In the genomic region with DNA sequence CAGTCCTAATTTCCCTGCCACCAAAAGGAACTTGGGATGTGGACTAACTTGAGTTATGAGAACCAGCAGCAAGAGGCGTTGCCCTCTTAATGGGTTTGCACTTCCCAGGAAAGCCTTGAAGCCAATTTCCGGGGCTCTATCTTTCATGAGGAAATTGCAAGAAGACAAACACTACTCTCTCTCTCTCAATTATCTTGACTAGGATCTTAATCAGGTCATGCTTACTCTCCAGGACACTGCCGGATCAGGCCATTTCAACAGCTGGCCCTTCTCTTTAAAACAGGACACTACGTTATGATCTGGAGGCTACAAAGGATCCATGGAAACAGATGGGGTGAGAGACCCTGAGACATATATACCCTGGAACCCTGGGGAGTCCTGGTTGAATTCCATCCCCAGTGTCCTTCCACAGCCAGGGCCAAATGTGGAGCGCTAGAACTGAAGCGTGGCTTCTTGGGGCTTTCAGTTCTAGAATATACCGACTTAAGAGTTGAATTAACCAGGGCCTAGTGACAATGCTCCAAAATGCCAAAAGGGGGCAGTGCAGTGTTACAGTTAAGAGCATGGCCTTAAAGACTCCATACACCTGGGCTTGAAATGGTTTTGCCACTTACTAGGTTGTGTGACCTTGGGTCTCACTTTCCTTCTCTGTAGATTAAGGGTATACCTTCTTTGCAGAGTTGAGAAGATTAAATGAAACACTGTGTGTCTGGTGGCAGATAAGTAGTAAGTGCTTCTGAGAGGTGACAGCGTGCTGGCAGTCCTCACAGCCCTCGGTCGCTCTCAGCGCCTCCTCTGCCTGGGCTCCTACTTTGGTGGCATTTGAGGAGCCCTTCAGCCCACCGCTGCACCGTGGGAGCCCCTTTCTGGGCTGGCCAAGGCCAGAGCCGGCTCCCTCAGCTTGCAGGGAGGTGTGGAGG, we compare ENCODE assay signal across 8 cellular contexts. TPM values are rescaled to one million over a fixed set of nuclear protein-coding genes. Genes with fewer than 3 reads are reported as not detected.
DNase-seq lines count a peak whose midpoint lies in the region; ATAC-seq, FAIRE-seq and TF ChIP-seq lines count a peak whose summit lies in the region.

No MANE protein-coding gene starts in this region.

- no peak overlapping the region for H3K9ac ChIP-seq in HepG2 (ENCODE audit: insufficient read depth, low read depth, low read length)

- H3K36me3 ChIP-seq in HepG2 (replicated peaks in 1 of 2; ENCODE audit: control insufficient read depth in 1 of 2, insufficient read depth in 2 of 2, low read length in 2 of 2): no peaks in the 10 kb centered on the region

- TF ChIP-seq EP300 in HepG2 (IDR thresholded peaks at IDR 0.05; ENCODE audit: low read depth in 2 of 2, low read length in 2 of 2) (no peak), HepG2 (CRISPR knock-in tag; IDR thresholded peaks at IDR 0.05; ENCODE audit: borderline replicate concordance) (no peak)

- H3K27me3 Mint-ChIP-seq in CD4-positive, alpha-beta T cell: no peaks in the 10 kb centered on the region

- no peaks in the 10 kb centered on the region for H4K20me1 ChIP-seq in HepG2 (ENCODE audit: insufficient read depth, low read length)

- peak; percentile 95 for ATAC-seq in CD4-positive, alpha-beta T cell (ENCODE audit: poor library complexity)
- ATAC-seq in HepG2 (peak; percentile 88), HG03469 (IDR thresholded peaks at IDR 0.05; ENCODE audit: unreplicated experiment) (no peak)

- no peaks in the 10 kb centered on the region for H3K9me3 ChIP-seq in CD4-positive, alpha-beta T cell (ENCODE audit: control insufficient read depth, low read length)
- H3K9me3 ChIP-seq in HepG2 (ENCODE audit: low read length): no peaks in the 10 kb centered on the region

- no peaks in the 10 kb centered on the region for H3K27me3 ChIP-seq in CD4-positive, alpha-beta T cell (ENCODE audit: control insufficient read depth, insufficient read depth, low read length)
- H3K27me3 ChIP-seq in HepG2 (ENCODE audit: control insufficient read depth in 1 of 2, insufficient read depth in 2 of 2, low read length in 2 of 2): no peaks in the 10 kb centered on the region

- POLR2A ChIA-PET in CD4-positive, alpha-beta T cell (lab: Charles Lee): no interaction called here
- POLR2A ChIA-PET in HepG2 (lab: Yijun Ruan, JAX): no interaction called here

- H3K4me2 ChIP-seq in HepG2 (ENCODE audit: low read depth, low read length): no peak overlapping the region

- no peak overlapping the region for H3K4me3 ChIP-seq in choroid plexus epithelial cell (ENCODE audit: low read depth, low read length)
- no peak overlapping the region for H3K4me3 ChIP-seq in HepG2 (replicated peaks in 1 of 3; ENCODE audit: insufficient read depth in 1 of 3, low read depth in 2 of 3, low read length in 3 of 3)

- DNase-seq in CD4-positive, alpha-beta T cell: peak; percentile 34 to 57 (median 46)
- no peak for DNase-seq in H54 (ENCODE audit: insufficient read length, low spot score)
- DNase-seq in NCI-H2171 treated with DMSO at 0.1 percent for 48 hours (lab: John Stamatoyannopoulos, UW): peak; percentile 32
- peak; percentile 42 for DNase-seq in activated CD4-positive, CD25-positive, alpha-beta regulatory T cell treated with anti-CD3 and anti-CD28 coated beads, Interleukin-2, amount 50 U/mL, for 16 hours (ENCODE audit: low read depth, low spot score)
- peak; percentile 93 for DNase-seq in choroid plexus epithelial cell (ENCODE audit: low read depth)
- DNase-seq in HepG2 (ENCODE audit: low spot score): peak; percentile 68
- DNase-seq in stimulated activated CD8-positive, alpha-beta memory T cell treated with anti-CD3 and anti-CD28 coated beads, Interleukin-15, amount 100 ng/mL, for 1 hour (ENCODE audit: low read depth): peak; percentile 30

- H3K9me3 Mint-ChIP-seq in CD4-positive, alpha-beta T cell: no peaks in the 10 kb centered on the region

- WGBS in HepG2 (ENCODE audit: low lambda C conversion rate): 82% methylated on average over 11 of the region's 14 CpGs

- H3K79me2 ChIP-seq in HepG2 (ENCODE audit: insufficient read depth, low read length): no peaks in the 10 kb centered on the region

- FAIRE-seq in H54 (lab: Jason Lieb, UNC) (peak; percentile 11), HepG2 (lab: Jason Lieb, UNC) (peak; percentile 84)

- no peaks in the 10 kb centered on the region for H3K4me1 ChIP-seq in HepG2 (ENCODE audit: insufficient read depth, low read length)

- TF ChIP-seq RAD21 in HepG2 (CRISPR knock-in tag; IDR thresholded peaks at IDR 0.05): peak; percentile 67; the same call in 1 of the 2 replicates

- in situ Hi-C loops in HepG2 (cut with HindIII; ENCODE audit: extremely low pct_ligation_motif_present, low pct_unique_long_range_greater_than_20kb): no loop called here

- no peak overlapping the region for H2AFZ ChIP-seq in HepG2 (ENCODE audit: low read length)

- no peak overlapping the region for H3K27ac Mint-ChIP-seq in CD4-positive, alpha-beta T cell

- CTCF ChIA-PET in CD4-positive, alpha-beta T cell (lab: Charles Lee): interaction anchor here (2.3 kb wide), 1 partner anchor 154 kb away, joined by 9 read pairs; no protein-coding TSS in a partner anchor
- CTCF ChIA-PET in HepG2 (lab: Yijun Ruan, JAX; ENCODE audit: low intra/inter-chr PET ratio, low total read pairs): interaction anchor here (0.6 to 3.3 kb wide), 8 partner anchors 64 to 197 kb away, joined by 3 to 34 read pairs (median 5); no protein-coding TSS in a partner anchor

- peaks cover 22% of the 10 kb centered on the region for H3K4me1 Mint-ChIP-seq in CD4-positive, alpha-beta T cell (ENCODE audit: low read depth)

- H3K36me3 Mint-ChIP-seq in CD4-positive, alpha-beta T cell (ENCODE audit: low read depth): peaks cover 15% of the 10 kb centered on the region

- intact Hi-C loops in CD4-positive, alpha-beta T cell (cut with DNase I, micrococcal nuclease): loop anchor here (1.0 kb wide), 3 partner anchors 63 to 197 kb away; no protein-coding TSS in a partner anchor
- intact Hi-C loops in HepG2 (cut with micrococcal nuclease; ENCODE audit: unreplicated experiment): loop anchor here (1.0 to 2.0 kb wide), 3 partner anchors 63 to 154 kb away; no protein-coding TSS in a partner anchor

- no peak overlapping the region for H3K27ac ChIP-seq in CD4-positive, alpha-beta T cell (ENCODE audit: low read depth, low read length)
- no peak overlapping the region for H3K27ac ChIP-seq in HepG2 (ENCODE audit: extremely low read length, insufficient read depth, low read length)

- BruUV-seq in HepG2 (replicated peaks; lab: Mats Ljungman, UMichigan): no TSS peak

- TF ChIP-seq POLR2A in H54 (IDR thresholded peaks at IDR 0.05; ENCODE audit: low read depth, low read length): no peak
- no peak for TF ChIP-seq POLR2A in HepG2 (IDR thresholded peaks at IDR 0.05; ENCODE audit: insufficient read depth in 1 of 2, low read depth in 2 of 2, low read length in 2 of 2)

- no peak overlapping the region for H3K4me3 Mint-ChIP-seq in CD4-positive, alpha-beta T cell

- TF ChIP-seq CTCF in CD4-positive, alpha-beta T cell (IDR thresholded peaks at IDR 0.05): peak; percentile 69
- TF ChIP-seq CTCF in choroid plexus epithelial cell (conservative IDR thresholded peaks at IDR 0.05; ENCODE audit: low read depth, low read length): peak; percentile 85
- peak; percentile 86 for TF ChIP-seq CTCF in HepG2 (CRISPR knock-in tag; IDR thresholded peaks at IDR 0.05)

RNA-seq across cellular contexts. Expression of a gene that starts 21.1 kb away (rescaled TPM):
- 1 to 10 TPM; 7.7 to 8.5 TPM for total RNA-seq in CD4-positive, alpha-beta T cell
- 3.7 and 3.9 TPM in 2 replicates for total RNA-seq in HepG2 (2016; rRNA removed; fragmentation: Illumina TruSeq; extraction: Trizol)
- total RNA-seq in HepG2 (2016; cell fraction: cytosol; rRNA removed; fragmentation: Illumina TruSeq; extraction: Trizol; ENCODE audit: low read depth): 0.53 and 0.61 TPM in 2 replicates
- total RNA-seq in HepG2 (2016; cell fraction: insoluble cytoplasmic fraction; rRNA removed; fragmentation: Illumina TruSeq; extraction: Trizol): 3.0 and 4.0 TPM in 2 replicates
- 2.0 and 2.3 TPM in 2 replicates for total RNA-seq in HepG2 (2016; cell fraction: membrane; rRNA removed; fragmentation: Illumina TruSeq; extraction: Trizol)
- total RNA-seq in HepG2 (2016; cell fraction: nucleus; rRNA removed; fragmentation: Illumina TruSeq; extraction: Trizol): 3.2 and 4.3 TPM in 2 replicates
- 6.4 and 9.4 TPM in 2 replicates for polyA plus RNA-seq in HepG2 (2011; rRNA removed)
- 3.7 TPM in 2 replicates for polyA plus RNA-seq in HepG2 (2011; cell fraction: cytosol; rRNA removed)
- 12.8 and 13.5 TPM in 2 replicates for polyA plus RNA-seq in HepG2 (2011; cell fraction: nucleus; rRNA removed)
- polyA plus RNA-seq in HepG2 (2012): 5.3 and 7.6 TPM in 2 replicates
- 0.29 and 0.57 TPM in 2 replicates for polyA plus RNA-seq in HepG2 (2016; cell fraction: cytosol; fragmentation: Illumina TruSeq; extraction: Trizol; ENCODE audit: low read depth)
- polyA plus RNA-seq in HepG2 (2016; cell fraction: insoluble cytoplasmic fraction; fragmentation: Illumina TruSeq; extraction: Trizol; ENCODE audit: low read depth): 4.5 and 5.0 TPM in 2 replicates
- polyA plus RNA-seq in HepG2 (2016; cell fraction: membrane; fragmentation: Illumina TruSeq; extraction: Trizol; ENCODE audit: low read depth): 1.0 and 1.4 TPM in 2 replicates
- 9.8 TPM in 2 replicates for polyA plus RNA-seq in HepG2 (2016; cell fraction: nucleus; fragmentation: Illumina TruSeq; extraction: Trizol; ENCODE audit: insufficient read depth, low read depth)
- 4.3 and 4.8 TPM in 2 replicates for polyA minus RNA-seq in HepG2 (2011; rRNA and poly(A)+ RNA removed; ENCODE audit: low replicate concordance)
- 2.4 and 3.4 TPM in 2 replicates for polyA minus RNA-seq in HepG2 (2011; cell fraction: cytosol; rRNA and poly(A)+ RNA removed)
- polyA minus RNA-seq in HepG2 (2011; cell fraction: nucleus; rRNA and poly(A)+ RNA removed): 2.9 and 3.3 TPM in 2 replicates

RNA-seq across cellular contexts. Expression of a gene that starts 21.3 kb away (rescaled TPM):
- total RNA-seq in CD4-positive, alpha-beta T cell: not detected
- total RNA-seq in HepG2 (2016; rRNA removed; fragmentation: Illumina TruSeq; extraction: Trizol): not detected in 2 replicates
- total RNA-seq in HepG2 (2016; cell fraction: cytosol; rRNA removed; fragmentation: Illumina TruSeq; extraction: Trizol; ENCODE audit: low read depth): not detected in 2 replicates
- total RNA-seq in HepG2 (2016; cell fraction: insoluble cytoplasmic fraction; rRNA removed; fragmentation: Illumina TruSeq; extraction: Trizol): not detected in 2 replicates
- not detected in 2 replicates for total RNA-seq in HepG2 (2016; cell fraction: membrane; rRNA removed; fragmentation: Illumina TruSeq; extraction: Trizol)
- total RNA-seq in HepG2 (2016; cell fraction: nucleus; rRNA removed; fragmentation: Illumina TruSeq; extraction: Trizol): not detected in 2 replicates
- not detected in 2 replicates for polyA plus RNA-seq in HepG2 (2011; rRNA removed)
- polyA plus RNA-seq in HepG2 (2011; cell fraction: cytosol; rRNA removed): not detected in 2 replicates
- polyA plus RNA-seq in HepG2 (2011; cell fraction: nucleus; rRNA removed): 0.09 TPM in 1 of 2 replicates, not detected in the other
- polyA plus RNA-seq in HepG2 (2012): not detected in 2 replicates
- polyA plus RNA-seq in HepG2 (2016; cell fraction: cytosol; fragmentation: Illumina TruSeq; extraction: Trizol; ENCODE audit: low read depth): not detected in 2 replicates
- polyA plus RNA-seq in HepG2 (2016; cell fraction: insoluble cytoplasmic fraction; fragmentation: Illumina TruSeq; extraction: Trizol; ENCODE audit: low read depth): not detected in 2 replicates
- not detected in 2 replicates for polyA plus RNA-seq in HepG2 (2016; cell fraction: membrane; fragmentation: Illumina TruSeq; extraction: Trizol; ENCODE audit: low read depth)
- not detected in 2 replicates for polyA plus RNA-seq in HepG2 (2016; cell fraction: nucleus; fragmentation: Illumina TruSeq; extraction: Trizol; ENCODE audit: insufficient read depth, low read depth)
- 0.94 TPM in 1 of 2 replicates, not detected in the other for polyA minus RNA-seq in HepG2 (2011; rRNA and poly(A)+ RNA removed; ENCODE audit: low replicate concordance)
- polyA minus RNA-seq in HepG2 (2011; cell fraction: cytosol; rRNA and poly(A)+ RNA removed): not detected in 2 replicates
- not detected in 2 replicates for polyA minus RNA-seq in HepG2 (2011; cell fraction: nucleus; rRNA and poly(A)+ RNA removed)
